Comparison of ENCODE assay signal across 1 cellular context in the genomic region with DNA sequence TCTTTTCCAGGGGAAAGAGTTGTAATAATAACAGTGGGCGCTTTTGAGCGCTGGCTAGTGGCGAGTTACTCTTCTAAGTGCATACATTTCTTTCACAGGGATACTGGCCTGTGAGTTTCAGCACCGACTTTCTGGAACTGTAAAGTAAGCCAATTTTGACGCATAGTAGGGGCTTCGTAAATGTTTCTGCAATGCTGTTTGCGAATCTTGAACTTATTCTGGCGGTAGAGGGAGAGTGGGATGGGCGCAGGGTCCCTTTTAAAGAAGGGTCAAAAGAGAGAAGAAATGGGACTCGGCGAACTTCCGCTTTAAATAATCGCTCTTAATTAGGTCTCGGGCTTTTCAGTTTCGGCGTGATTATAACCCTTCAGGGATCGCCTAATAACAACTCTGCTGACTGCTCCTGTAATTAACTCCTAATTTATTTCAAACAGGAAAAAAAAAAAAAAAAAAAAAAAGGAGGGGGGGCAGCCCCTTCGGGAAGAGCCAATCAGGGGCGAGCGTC.
TF ChIP-seq lines count a peak whose summit lies in the region.

No MANE protein-coding gene starts in this region.

TF ChIP-seq in H1, 55 proteins besides CTCF, POLR2A, EP300 and RAD21 (continued from another document):
- TF ChIP-seq, protein P1, sequence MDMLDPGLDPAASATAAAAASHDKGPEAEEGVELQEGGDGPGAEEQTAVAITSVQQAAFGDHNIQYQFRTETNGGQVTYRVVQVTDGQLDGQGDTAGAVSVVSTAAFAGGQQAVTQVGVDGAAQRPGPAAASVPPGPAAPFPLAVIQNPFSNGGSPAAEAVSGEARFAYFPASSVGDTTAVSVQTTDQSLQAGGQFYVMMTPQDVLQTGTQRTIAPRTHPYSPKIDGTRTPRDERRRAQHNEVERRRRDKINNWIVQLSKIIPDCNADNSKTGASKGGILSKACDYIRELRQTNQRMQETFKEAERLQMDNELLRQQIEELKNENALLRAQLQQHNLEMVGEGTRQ (IDR thresholded peaks at IDR 0.05; ENCODE audit: low read length) = no peak
- TF ChIP-seq RBBP5 (IDR thresholded peaks at IDR 0.05; ENCODE audit: borderline replicate concordance, low read depth, low read length) (no peak), TAF7 (optimal IDR thresholded peaks at IDR 0.05; ENCODE audit: borderline replicate concordance, low read depth, low read length) (peak; percentile 89)
TF ChIP-seq in H1: peak in this region for 2.
